In the genomic region with DNA sequence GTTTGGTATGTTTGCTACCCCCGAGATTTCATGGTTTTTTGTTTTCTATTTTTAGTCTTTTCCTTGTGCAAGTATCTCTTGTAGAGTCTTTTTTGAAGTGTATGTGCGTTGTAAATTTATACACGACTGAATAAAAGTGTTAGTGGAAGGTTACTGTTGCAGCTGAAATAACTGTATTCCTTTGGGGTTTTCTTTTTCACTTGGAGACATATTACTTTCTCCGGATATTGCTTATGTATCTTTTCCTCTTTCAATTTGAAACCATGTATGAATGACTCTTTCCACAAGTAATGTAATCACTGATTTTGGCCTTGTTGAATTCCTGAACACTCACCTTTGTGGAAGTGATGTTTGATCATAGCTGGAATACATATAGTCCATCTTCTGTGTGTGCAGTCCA, we compare ENCODE assay signal across 8 cellular contexts. TPM values are rescaled to one million over a fixed set of nuclear protein-coding genes. Genes with fewer than 3 reads are reported as not detected.
DNase-seq lines count a peak whose midpoint lies in the region; ATAC-seq and TF ChIP-seq lines count a peak whose summit lies in the region.

No MANE protein-coding gene starts in this region.

- peak overlapping the region; percentile 98 to 100 (median 100) for H3K4me3 Mint-ChIP-seq in CD4-positive, CD25-positive, alpha-beta regulatory T cell
- peak overlapping the region; percentile 98 to 99 (median 99) for H3K4me3 Mint-ChIP-seq in nephron

- H3K27me3 Mint-ChIP-seq in CD4-positive, CD25-positive, alpha-beta regulatory T cell: no peaks in the 10 kb centered on the region
- H3K27me3 Mint-ChIP-seq in nephron (ENCODE audit: low read depth): no peaks in the 10 kb centered on the region

- peaks cover 0 to 1% (median 0%) of the 10 kb centered on the region in 7 donors for H3K9me3 Mint-ChIP-seq in CD4-positive, CD25-positive, alpha-beta regulatory T cell
- no peaks in the 10 kb centered on the region for H3K9me3 Mint-ChIP-seq in nephron

- CTCF ChIA-PET in HEK293T (lab: Yijun Ruan, JAX): interaction anchor here (1.2 kb wide), 1 partner anchor 9 kb away, joined by 3 read pairs; no protein-coding TSS in a partner anchor

- DNase-seq in CD4-positive, CD25-positive, alpha-beta regulatory T cell: no peak
- DNase-seq in LNCaP clone FGC (ENCODE audit: low read depth) (no peak), coronary artery (ENCODE audit: low spot score) (no peak), GM13977 (ENCODE audit: low spot score) (no peak), HEK293T (ENCODE audit: extremely low spot score) (no peak)
- no peak for DNase-seq in stimulated activated CD4-positive, alpha-beta T cell treated with anti-CD3 and anti-CD28 coated beads, Interleukin-2, amount 100 ng/mL, for 48 hours
- no peak for DNase-seq in stimulated activated CD4-positive, alpha-beta T cell treated with anti-CD3 and anti-CD28 coated beads, Interleukin-2, amount 100 ng/mL, for 24 hours

- peaks cover 39% of the 10 kb centered on the region for H3K4me1 ChIP-seq in CD4-positive, CD25-positive, alpha-beta regulatory T cell (ENCODE audit: control insufficient read depth, insufficient read depth, low read length, poor library complexity, severe bottlenecking)

- peaks cover 38 to 68% (median 55%) of the 10 kb centered on the region in 4 donors for H3K4me1 Mint-ChIP-seq in CD4-positive, CD25-positive, alpha-beta regulatory T cell
- H3K4me1 Mint-ChIP-seq in nephron: peaks cover 30% of the 10 kb centered on the region

- peaks cover 13% of the 10 kb centered on the region for H3K36me3 Mint-ChIP-seq in CD4-positive, CD25-positive, alpha-beta regulatory T cell
- peaks cover 7% of the 10 kb centered on the region for H3K36me3 Mint-ChIP-seq in nephron (ENCODE audit: low read depth)

- H3K4me3 ChIP-seq in CD4-positive, CD25-positive, alpha-beta regulatory T cell (ENCODE audit: low read depth, low read length): peak overlapping the region; percentile 86
- H3K4me3 ChIP-seq in LNCaP clone FGC (ENCODE audit: low read depth, low read length): peak overlapping the region; percentile 96
- H3K4me3 ChIP-seq in coronary artery: peak overlapping the region; percentile 97

- ATAC-seq in CD4-positive, CD25-positive, alpha-beta regulatory T cell (ENCODE audit: low read depth in 2 of 2): no peak

- H3K36me3 ChIP-seq in CD4-positive, CD25-positive, alpha-beta regulatory T cell (ENCODE audit: control insufficient read depth, insufficient read depth, low read length): no peaks in the 10 kb centered on the region

- no peaks in the 10 kb centered on the region for H3K9me3 ChIP-seq in CD4-positive, CD25-positive, alpha-beta regulatory T cell (ENCODE audit: control insufficient read depth in 2 of 2, low read length in 2 of 2)

- peak overlapping the region; percentile 82 for H3K27ac ChIP-seq in CD4-positive, CD25-positive, alpha-beta regulatory T cell (ENCODE audit: insufficient read depth, low read length, poor library complexity, severe bottlenecking)
- H3K27ac ChIP-seq in coronary artery: no peak overlapping the region

- TF ChIP-seq CTCF in LNCaP clone FGC (IDR thresholded peaks at IDR 0.05; ENCODE audit: control insufficient read depth, extremely low read depth, insufficient read depth) (no peak), coronary artery (IDR thresholded peaks at IDR 0.05) (no peak), nephron (IDR thresholded peaks at IDR 0.05; ENCODE audit: unreplicated experiment in 3 of 3) (no peak), GM13977 (IDR thresholded peaks at IDR 0.05; ENCODE audit: extremely low read depth, insufficient read depth, missing control alignments) (no peak)

- POLR2A ChIA-PET in HEK293T (lab: Yijun Ruan, JAX): interaction anchor here (1.0 to 5.5 kb wide), 4 partner anchors 8 to 119 kb away, joined by 3 to 52 read pairs (median 10); partner anchors contain the start of genes ABCB10 and NUP133

- peak overlapping the region; percentile 48 to 98 (median 94) for H3K27ac Mint-ChIP-seq in CD4-positive, CD25-positive, alpha-beta regulatory T cell
- peak overlapping the region; percentile 56 to 90 (median 84) for H3K27ac Mint-ChIP-seq in nephron

- no peaks in the 10 kb centered on the region for H3K27me3 ChIP-seq in CD4-positive, CD25-positive, alpha-beta regulatory T cell (ENCODE audit: control insufficient read depth, insufficient read depth, low read length)

- in situ Hi-C loops in GM13977 (cut with MboI; ENCODE audit: low pct_unique_long_range_greater_than_20kb, low sequenced_read_pairs, unreplicated experiment): no loop called here

TF ChIP-seq in HEK293T, 16 proteins besides CTCF, POLR2A, EP300 and RAD21:
- TF ChIP-seq ELF4 (IDR thresholded peaks at IDR 0.05) (no peak), LEF1 (IDR thresholded peaks at IDR 0.05; ENCODE audit: borderline replicate concordance) (no peak), HDGF (IDR thresholded peaks at IDR 0.05; ENCODE audit: borderline replicate concordance) (no peak), PKNOX1 (IDR thresholded peaks at IDR 0.05) (no peak), NFRKB (IDR thresholded peaks at IDR 0.05) (no peak), TARDBP (IDR thresholded peaks at IDR 0.05) (no peak), FOXM1 (IDR thresholded peaks at IDR 0.05; ENCODE audit: borderline replicate concordance) (no peak), FOXK2 (IDR thresholded peaks at IDR 0.05) (no peak), ARNT (IDR thresholded peaks at IDR 0.05) (no peak), SP1 (IDR thresholded peaks at IDR 0.05) (no peak), SUZ12 (IDR thresholded peaks at IDR 0.05) (no peak), FOXA1 (IDR thresholded peaks at IDR 0.05) (no peak), L3MBTL2 (conservative IDR thresholded peaks at IDR 0.05) (no peak), BHLHE40 (IDR thresholded peaks at IDR 0.05; ENCODE audit: borderline replicate concordance) (no peak), ZNF384 (IDR thresholded peaks at IDR 0.05) (no peak)

RNA-seq across cellular contexts. Expression of gene URB2, which starts 1.0 kb away (rescaled TPM):
- total RNA-seq in CD4-positive, CD25-positive, alpha-beta regulatory T cell: 10.4 TPM
- polyA plus RNA-seq in CD4-positive, CD25-positive, alpha-beta regulatory T cell: 10 to 100 TPM in 1 of 4 donors, 1 to 10 TPM in 3; 2.9 to 10.2 (median 5.3) TPM

RNA-seq across cellular contexts. Expression of gene TAF5L, which starts 1.1 kb away (rescaled TPM):
- total RNA-seq in CD4-positive, CD25-positive, alpha-beta regulatory T cell: 33.6 TPM
- 10 to 100 TPM in 1 of 4 donors, 1 to 10 TPM in 3; 4.6 to 11.3 (median 5.4) TPM for polyA plus RNA-seq in CD4-positive, CD25-positive, alpha-beta regulatory T cell
